ENCODE assay signal across 14 cellular contexts in genomic region chrX:123357941-123358340, GRCh38.
A peak's percentile ranks its signal among the peaks of the same experiment; 100 is the strongest.
DNase-seq lines count a peak whose midpoint lies in the region; ATAC-seq, FAIRE-seq and TF ChIP-seq lines count a peak whose summit lies in the region.
"Had no signal": no experiment of that assay in that cellular context is flagged by ENCODE, and none has a peak within 500 bp of the region (broad histone marks: within the 10 kb centered on the region; RNA-seq: fewer than 3 reads in every experiment).

No MANE protein-coding gene starts in this region.

- TF ChIP-seq RAD21 in GM12878 (IDR thresholded peaks at IDR 0.05; ENCODE audit: insufficient read depth, low read depth, low read length): 0 out of 2 replicates have a peak, but pooled peaks have one; percentile 5

- CTCF ChIA-PET in GM12878 (lab: Yijun Ruan, JAX): interaction anchor here (0.7 to 6.3 kb wide), 18 partner anchors 8 to 373 kb away, joined by 3 to 59 read pairs (median 4); no protein-coding TSS in a partner anchor

- no peaks in the 10 kb centered on the region for H3K27me3 Mint-ChIP-seq in activated naive CD8-positive, alpha-beta T cell treated with anti-CD3 and anti-CD28 coated beads for 36 hours
- H3K27me3 Mint-ChIP-seq in activated CD4-positive, alpha-beta T cell treated with anti-CD3 and anti-CD28 coated beads, Interleukin-2, amount 10 ng/mL, durations not matched to agents 24 days and 14 days: no peaks in the 10 kb centered on the region

- H3K4me3 ChIP-seq in GM12878: no peak overlapping the region

- peak in 1 of 2 experiments; percentile 61; a peak in 1 of 4 replicates for TF ChIP-seq EP300 in GM12878 (IDR thresholded peaks at IDR 0.05; ENCODE audit: borderline replicate concordance in 1 of 2, control insufficient read depth in 1 of 2, low read depth in 2 of 2, low read length in 2 of 2)

- TF ChIP-seq POLR2A in GM12878 (IDR thresholded peaks at IDR 0.05; ENCODE audit: low read depth, low read length): no peak

- no peaks in the 10 kb centered on the region for H3K79me2 ChIP-seq in GM12878 (ENCODE audit: control insufficient read depth, insufficient read depth, low read length)

- in situ Hi-C loops in GM12878 (cut with MboI): no loop called here

- intact Hi-C loops in GM12878 (cut with micrococcal nuclease; ENCODE audit: unreplicated experiment): loop anchor here (1.0 kb wide), 1 partner anchor 51 kb away; no protein-coding TSS in a partner anchor
- intact Hi-C loops in activated CD4-positive, alpha-beta T cell treated with anti-CD3 and anti-CD28 coated beads, Interleukin-2, amount 10 ng/mL, durations not matched to agents 24 days and 14 days (cut with micrococcal nuclease): no loop called here

- no peak for TF ChIP-seq CTCF in GM12878 (IDR thresholded peaks at IDR 0.05 in 2 of 3, conservative IDR thresholded peaks at IDR 0.05 in 1 of 3; ENCODE audit: control insufficient read depth in 2 of 3, extremely low read depth in 1 of 3, insufficient read depth in 1 of 3, low read depth in 3 of 3, low read length in 3 of 3)

- no peak overlapping the region for H3K4me2 ChIP-seq in GM12878 (ENCODE audit: control insufficient read depth, insufficient read depth)

- H3K4me1 ChIP-seq in GM12878 (ENCODE audit: control insufficient read depth, insufficient read depth, low read length): no peaks in the 10 kb centered on the region

- H4K20me1 ChIP-seq in GM12878 (ENCODE audit: control insufficient read depth, insufficient read depth): no peaks in the 10 kb centered on the region

- H3K27me3 ChIP-seq in GM12878 (replicated peaks in 1 of 2; ENCODE audit: control insufficient read depth in 2 of 2, insufficient read depth in 2 of 2, low read length in 1 of 2): no peaks in the 10 kb centered on the region

- POLR2A ChIA-PET in GM12878 (lab: Charles Lee): interaction anchor here (0.6 to 6.7 kb wide), 9 partner anchors 11 to 622 kb away, joined by 3 to 82 read pairs (median 9); no protein-coding TSS in a partner anchor

- H3K36me3 Mint-ChIP-seq in activated naive CD8-positive, alpha-beta T cell treated with anti-CD3 and anti-CD28 coated beads for 36 hours: no peaks in the 10 kb centered on the region
- H3K36me3 Mint-ChIP-seq in activated CD4-positive, alpha-beta T cell treated with anti-CD3 and anti-CD28 coated beads, Interleukin-2, amount 10 ng/mL, durations not matched to agents 24 days and 14 days (ENCODE audit: low read depth): no peaks in the 10 kb centered on the region
- H3K36me3 Mint-ChIP-seq: natural killer cell treated with Interleukin-12 subunit alpha and Interleukin-12 subunit beta and Interleukin-15 and Interleukin-18, amount 100 ng/mL, for 72 hours had no signal

- no peak overlapping the region; the same call in 1 of the 2 replicates for H3K27ac ChIP-seq in GM12878 (ENCODE audit: control insufficient read depth, insufficient read depth)
- H3K27ac ChIP-seq: epithelial cell of prostate had no signal

- RAD21 ChIA-PET in GM12878 (lab: Charles Lee; ENCODE audit: unreplicated experiment): interaction anchor here (0.7 to 7.2 kb wide), 23 partner anchors 8 to 90 kb away, joined by 3 to 145 read pairs (median 6); no protein-coding TSS in a partner anchor

- SMC1A ChIA-PET in GM12878 (lab: Charles Lee; ENCODE audit: uncharacterized antibody, unreplicated experiment): interaction anchor here (0.8 to 7.6 kb wide), 25 partner anchors 8 to 283 kb away, joined by 3 to 208 read pairs (median 4); no protein-coding TSS in a partner anchor

- no peak overlapping the region for H3K27ac Mint-ChIP-seq in activated naive CD8-positive, alpha-beta T cell treated with anti-CD3 and anti-CD28 coated beads for 36 hours
- H3K27ac Mint-ChIP-seq in activated CD4-positive, alpha-beta T cell treated with anti-CD3 and anti-CD28 coated beads, Interleukin-2, amount 10 ng/mL, durations not matched to agents 24 days and 14 days: no peak overlapping the region
- H3K27ac Mint-ChIP-seq: natural killer cell treated with Interleukin-12 subunit alpha and Interleukin-12 subunit beta and Interleukin-15 and Interleukin-18, amount 100 ng/mL, for 72 hours had no signal

- peak; percentile 41 for FAIRE-seq in GM12878 (lab: Jason Lieb, UNC)

- no peaks in the 10 kb centered on the region for H3K9me3 ChIP-seq in GM12878 (replicated peaks; ENCODE audit: control insufficient read depth, insufficient read depth, low read length)

- no peaks in the 10 kb centered on the region for H3K9me3 Mint-ChIP-seq in activated naive CD8-positive, alpha-beta T cell treated with anti-CD3 and anti-CD28 coated beads for 36 hours
- no peaks in the 10 kb centered on the region for H3K9me3 Mint-ChIP-seq in activated CD4-positive, alpha-beta T cell treated with anti-CD3 and anti-CD28 coated beads, Interleukin-2, amount 10 ng/mL, durations not matched to agents 24 days and 14 days
- H3K9me3 Mint-ChIP-seq: natural killer cell treated with Interleukin-12 subunit alpha and Interleukin-12 subunit beta and Interleukin-15 and Interleukin-18, amount 100 ng/mL, for 72 hours had no signal

- H3K4me1 Mint-ChIP-seq in activated naive CD8-positive, alpha-beta T cell treated with anti-CD3 and anti-CD28 coated beads for 36 hours: no peaks in the 10 kb centered on the region
- no peaks in the 10 kb centered on the region for H3K4me1 Mint-ChIP-seq in activated CD4-positive, alpha-beta T cell treated with anti-CD3 and anti-CD28 coated beads, Interleukin-2, amount 10 ng/mL, durations not matched to agents 24 days and 14 days

- H3K9ac ChIP-seq in GM12878 (ENCODE audit: control insufficient read depth, insufficient read depth, low read length): no peak overlapping the region

- no TSS peak for BruUV-seq in GM12878 (replicated peaks; lab: Mats Ljungman, UMichigan)

- H3K36me3 ChIP-seq in GM12878 (ENCODE audit: control insufficient read depth in 2 of 2, insufficient read depth in 2 of 2, low read length in 1 of 2): no peaks in the 10 kb centered on the region

- DNase-seq in GM12878 (ENCODE audit: low read depth, low spot score) (peak; percentile 41), occipital lobe (lab: John Stamatoyannopoulos, UW) (no peak)
- no peak for DNase-seq in stimulated activated naive CD8-positive, alpha-beta T cell treated with anti-CD3 and anti-CD28 coated beads, Interleukin-15, Interleukin-2, amounts not matched to agents 100 U/mL and 50 U/mL, for 24 hours
- no peak for DNase-seq in activated naive CD8-positive, alpha-beta T cell treated with anti-CD3 and anti-CD28 coated beads for 36 hours
- no peak for DNase-seq in activated CD4-positive, alpha-beta T cell treated with anti-CD3 and anti-CD28 coated beads, Interleukin-2, amount 10 ng/mL, durations not matched to agents 24 days and 14 days
- DNase-seq: activated CD8-positive, alpha-beta memory T cell treated with anti-CD3 and anti-CD28 coated beads, Interleukin-2, amount 50 U/mL, for 4 hours; NCI-H526 treated with DMSO at 0.1 percent for 48 hours; stimulated activated naive CD4-positive, alpha-beta T cell; T-helper 1 cell had no signal

- no peak overlapping the region for H3K4me3 Mint-ChIP-seq in activated naive CD8-positive, alpha-beta T cell treated with anti-CD3 and anti-CD28 coated beads for 36 hours
- H3K4me3 Mint-ChIP-seq in activated CD4-positive, alpha-beta T cell treated with anti-CD3 and anti-CD28 coated beads, Interleukin-2, amount 10 ng/mL, durations not matched to agents 24 days and 14 days: no peak overlapping the region
- H3K4me3 Mint-ChIP-seq: natural killer cell treated with Interleukin-12 subunit alpha and Interleukin-12 subunit beta and Interleukin-15 and Interleukin-18, amount 100 ng/mL, for 72 hours had no signal

- H2AFZ ChIP-seq in GM12878 (ENCODE audit: control insufficient read depth, low read depth, low read length): no peak overlapping the region

- peak; percentile 96 for ATAC-seq in GM18907 (IDR thresholded peaks at IDR 0.05; ENCODE audit: unreplicated experiment)
- ATAC-seq in GM21723 (IDR thresholded peaks at IDR 0.05; ENCODE audit: unreplicated experiment): peak; percentile 94
- ATAC-seq in HG03159 (IDR thresholded peaks at IDR 0.05; ENCODE audit: unreplicated experiment): peak; percentile 98
- peak; percentile 95 for ATAC-seq in GM12878
- no peak for ATAC-seq in stimulated activated naive CD8-positive, alpha-beta T cell treated with anti-CD3 and anti-CD28 coated beads, Interleukin-15, Interleukin-2, amounts not matched to agents 100 U/mL and 50 U/mL, for 24 hours
- ATAC-seq: natural killer cell treated with Interleukin-12 subunit alpha and Interleukin-12 subunit beta and Interleukin-15 and Interleukin-18, amount 100 ng/mL, for 72 hours had no signal

TF ChIP-seq in GM12878, 131 proteins besides CTCF, POLR2A, EP300 and RAD21 (continues in another document):
- TF ChIP-seq CBX5 (IDR thresholded peaks at IDR 0.05; ENCODE audit: low read depth) (0 out of 2 replicates have a peak, but pooled peaks have one; percentile 65), TARDBP (IDR thresholded peaks at IDR 0.05; ENCODE audit: borderline replicate concordance) (no peak), ESRRA (IDR thresholded peaks at IDR 0.05; ENCODE audit: low read length) (0 out of 2 replicates have a peak, but pooled peaks have one; percentile 27), MTA2 (IDR thresholded peaks at IDR 0.05; ENCODE audit: low read depth) (peak; percentile 80), BACH1 (IDR thresholded peaks at IDR 0.05; ENCODE audit: borderline replicate concordance) (peak; percentile 41; the same call in 1 of the 2 replicates), BMI1 (IDR thresholded peaks at IDR 0.05; ENCODE audit: borderline replicate concordance) (peak; percentile 34; the same call in 1 of the 2 replicates), RUNX3 (IDR thresholded peaks at IDR 0.05; ENCODE audit: low read length) (peak; percentile 68), IKZF1 (conservative IDR thresholded peaks at IDR 0.05) (peak; percentile 86), ETV6 (conservative IDR thresholded peaks at IDR 0.05 in 1 of 2, IDR thresholded peaks at IDR 0.05 in 1 of 2; ENCODE audit: borderline replicate concordance in 1 of 2, low read depth in 1 of 2) (peak in 1 of 2 experiments; percentile 46; a peak in 1 of 4 replicates), RAD51 (IDR thresholded peaks at IDR 0.05) (no peak), MLLT1 (IDR thresholded peaks at IDR 0.05) (0 out of 2 replicates have a peak, but pooled peaks have one; percentile 12), MTA3 (IDR thresholded peaks at IDR 0.05; ENCODE audit: borderline replicate concordance, low read length) (0 out of 2 replicates have a peak, but pooled peaks have one; percentile 34)
